In the genomic region with DNA sequence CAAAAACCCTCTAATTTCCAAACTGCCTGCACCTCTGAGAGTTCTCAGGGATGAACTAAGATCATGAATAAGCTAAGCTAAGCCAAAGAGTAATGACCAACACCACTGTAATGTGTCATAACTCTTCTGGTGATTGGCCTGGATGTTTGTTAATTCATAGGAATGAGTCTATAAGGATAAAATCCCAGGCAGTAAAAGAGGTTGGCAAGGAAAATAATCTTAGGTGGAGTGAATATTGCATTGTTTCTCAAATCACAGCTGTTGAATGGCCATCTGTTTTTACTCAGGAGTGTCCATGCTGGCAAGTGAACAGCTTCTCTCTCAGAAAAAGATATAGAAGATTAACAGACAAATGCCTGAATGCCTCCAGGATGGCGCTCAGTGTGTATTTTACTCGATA, we compare ENCODE assay signal across 16 cellular contexts.
DNase-seq lines count a peak whose midpoint lies in the region; ATAC-seq and TF ChIP-seq lines count a peak whose summit lies in the region.
"Had no signal": no experiment of that assay in that cellular context is flagged by ENCODE, and none has a peak within 500 bp of the region (broad histone marks: within the 10 kb centered on the region; RNA-seq: fewer than 3 reads in every experiment).

No MANE protein-coding gene starts in this region.

- H3K27me3 Mint-ChIP-seq in stimulated activated naive B cell treated with anti-CD40 and anti-IgM and Interleukin-4, amounts not matched to agents 10 μg/mL and 1 μg/mL and 100 μg/mL, for 72 hours, result no peaks in the 10 kb centered on the region
- H3K27me3 Mint-ChIP-seq: activated CD4-positive, alpha-beta memory T cell treated with anti-CD3 and anti-CD28 coated beads for 36 hours had no signal

- intact Hi-C loops in mammary epithelial cell (cut with micrococcal nuclease) (no loop called here), breast epithelium (cut with DNase I; ENCODE audit: low total_unique reads) (no loop called here)

- H3K4me2 ChIP-seq in mammary epithelial cell (ENCODE audit: insufficient read depth, low read depth, low read length), result no peak overlapping the region
- H3K4me2 ChIP-seq: A549, KMS-11 had no signal

- no peak for TF ChIP-seq POLR2A in breast epithelium (IDR thresholded peaks at IDR 0.05)

- TF ChIP-seq CTCF in mammary epithelial cell (conservative IDR thresholded peaks at IDR 0.05 in 1 of 2, IDR thresholded peaks at IDR 0.05 in 1 of 2; ENCODE audit: extremely low read depth in 1 of 2, insufficient read depth in 1 of 2, low read depth in 1 of 2, low read length in 2 of 2) (no peak), breast epithelium (IDR thresholded peaks at IDR 0.05) (no peak), cardiac muscle cell (IDR thresholded peaks at IDR 0.05; ENCODE audit: low read depth, low read length) (no peak)

- peaks cover 5 to 11% of the 10 kb centered on the region in 2 donors for H3K9me3 Mint-ChIP-seq in stimulated activated naive B cell treated with anti-CD40 and anti-IgM and Interleukin-4, amounts not matched to agents 10 μg/mL and 1 μg/mL and 100 μg/mL, for 72 hours

- peaks cover 0 to 8% of the 10 kb centered on the region in 2 donors for H3K36me3 Mint-ChIP-seq in stimulated activated naive B cell treated with anti-CD40 and anti-IgM and Interleukin-4, amounts not matched to agents 10 μg/mL and 1 μg/mL and 100 μg/mL, for 72 hours
- H3K36me3 Mint-ChIP-seq: activated CD4-positive, alpha-beta memory T cell treated with anti-CD3 and anti-CD28 coated beads for 36 hours had no signal

- peaks cover 2% of the 10 kb centered on the region for H3K9me3 ChIP-seq in mammary epithelial cell (replicated peaks; ENCODE audit: insufficient read depth, low read length)
- H3K9me3 ChIP-seq in breast epithelium, result no peaks in the 10 kb centered on the region
- H3K9me3 ChIP-seq in adipocyte (ENCODE audit: control insufficient read depth, low read length), result no peaks in the 10 kb centered on the region
- no peaks in the 10 kb centered on the region for H3K9me3 ChIP-seq in cardiac muscle cell (ENCODE audit: low read depth)
- no peaks in the 10 kb centered on the region for H3K9me3 ChIP-seq in stomach smooth muscle (ENCODE audit: control insufficient read depth in 2 of 2, low read length in 2 of 2)
- H3K9me3 ChIP-seq: gastrocnemius medialis had no signal

- no peak overlapping the region for H3K27ac Mint-ChIP-seq in stimulated activated naive B cell treated with anti-CD40 and anti-IgM and Interleukin-4, amounts not matched to agents 10 μg/mL and 1 μg/mL and 100 μg/mL, for 72 hours
- H3K27ac Mint-ChIP-seq: activated CD4-positive, alpha-beta memory T cell treated with anti-CD3 and anti-CD28 coated beads for 36 hours had no signal

- H3K4me3 Mint-ChIP-seq in stimulated activated naive B cell treated with anti-CD40 and anti-IgM and Interleukin-4, amounts not matched to agents 10 μg/mL and 1 μg/mL and 100 μg/mL, for 72 hours, result no peak overlapping the region
- H3K4me3 Mint-ChIP-seq: activated CD4-positive, alpha-beta memory T cell treated with anti-CD3 and anti-CD28 coated beads for 36 hours had no signal

- H3K4me1 Mint-ChIP-seq in stimulated activated naive B cell treated with anti-CD40 and anti-IgM and Interleukin-4, amounts not matched to agents 10 μg/mL and 1 μg/mL and 100 μg/mL, for 72 hours, result no peaks in the 10 kb centered on the region

- H3K4me1 ChIP-seq in mammary epithelial cell (ENCODE audit: insufficient read depth, low read length), result no peaks in the 10 kb centered on the region
- no peaks in the 10 kb centered on the region for H3K4me1 ChIP-seq in breast epithelium
- H3K4me1 ChIP-seq in adipocyte (ENCODE audit: control insufficient read depth, insufficient read depth, low read length), result peaks cover 12% of the 10 kb centered on the region
- H3K4me1 ChIP-seq in cardiac muscle cell (ENCODE audit: low read depth), result peaks cover 5% of the 10 kb centered on the region
- peaks cover 4% of the 10 kb centered on the region for H3K4me1 ChIP-seq in stomach smooth muscle (ENCODE audit: control insufficient read depth, insufficient read depth, low read length)
- H3K4me1 ChIP-seq: A549, gastrocnemius medialis had no signal

- no peak for ATAC-seq in stimulated activated naive B cell treated with anti-CD40 and anti-IgM and Interleukin-4, amounts not matched to agents 10 μg/mL and 1 μg/mL and 100 μg/mL, for 72 hours (replicated peaks)
- ATAC-seq in GM19023 (IDR thresholded peaks at IDR 0.05; ENCODE audit: unreplicated experiment), result no peak
- ATAC-seq: A549 had no signal

- CTCF ChIA-PET in mammary epithelial cell (lab: Charles Lee; ENCODE audit: low non-redundant PET), result no interaction called here

- no peaks in the 10 kb centered on the region for H4K20me1 ChIP-seq in mammary epithelial cell (ENCODE audit: insufficient read depth, low read length)

- DNase-seq in mammary epithelial cell (peak; percentile 61), breast epithelium (ENCODE audit: low spot score in 2 of 2) (no peak), adipocyte (ENCODE audit: low read depth) (peak; percentile 93), cardiac muscle cell (ENCODE audit: low read depth in 1 of 2, low spot score in 1 of 2) (peak; percentile 23 to 88), NCI-H2029 (lab: John Stamatoyannopoulos, UW) (no peak)
- no peak for DNase-seq in stimulated activated naive B cell treated with anti-CD40 and anti-IgM and Interleukin-4, amounts not matched to agents 10 μg/mL and 1 μg/mL and 100 μg/mL, for 72 hours
- DNase-seq: activated CD4-positive, alpha-beta memory T cell treated with anti-CD3 and anti-CD28 coated beads for 36 hours; activated naive CD4-positive, alpha-beta T cell treated with Interleukin-2 at 50 U/mL for 16 hours; DND-41; gastrocnemius medialis; NCI-H2029 treated with DMSO at 0.1 percent for 48 hours; stimulated activated CD8-positive, alpha-beta memory T cell treated with anti-CD3 and anti-CD28 coated beads, Interleukin-4, amount 100 ng/mL, for 48 hours had no signal

- no peaks in the 10 kb centered on the region for H3K79me2 ChIP-seq in mammary epithelial cell (ENCODE audit: insufficient read depth, low read length)

- H3K36me3 ChIP-seq in mammary epithelial cell (ENCODE audit: insufficient read depth, low read length) (no peaks in the 10 kb centered on the region), breast epithelium (no peaks in the 10 kb centered on the region), adipocyte (ENCODE audit: control insufficient read depth, insufficient read depth, low read length, severe bottlenecking) (no peaks in the 10 kb centered on the region), cardiac muscle cell (no peaks in the 10 kb centered on the region), stomach smooth muscle (ENCODE audit: control insufficient read depth in 2 of 2, insufficient read depth in 2 of 2, low read length in 2 of 2) (no peaks in the 10 kb centered on the region)
- H3K36me3 ChIP-seq: gastrocnemius medialis had no signal

- H3K9ac ChIP-seq in mammary epithelial cell (ENCODE audit: insufficient read depth, low read length) (no peak overlapping the region), adipocyte (ENCODE audit: low read length) (peak overlapping the region; percentile 38), stomach smooth muscle (ENCODE audit: low read length in 2 of 2) (no peak overlapping the region)
- H3K9ac ChIP-seq: KMS-11 had no signal

- no TSS peak for BruUV-seq in mammary epithelial cell (replicated peaks; lab: Mats Ljungman, UMichigan)

- in situ Hi-C loops in mammary epithelial cell (cut with MboI; ENCODE audit: low sequenced_read_pairs in 2 of 2), result loop anchor here in 1 of 2 donors (25.0 kb wide), 1 partner anchor 733 kb away; no protein-coding TSS in a partner anchor

- H3K4me3 ChIP-seq in mammary epithelial cell (replicated peaks in 1 of 3; ENCODE audit: insufficient read depth in 1 of 3, low read depth in 2 of 3, low read length in 3 of 3), result no peak overlapping the region
- H3K4me3 ChIP-seq in breast epithelium, result no peak overlapping the region
- peak overlapping the region; percentile 20 for H3K4me3 ChIP-seq in adipocyte (ENCODE audit: low read length)
- H3K4me3 ChIP-seq in cardiac muscle cell, result no peak overlapping the region
- H3K4me3 ChIP-seq in stomach smooth muscle (ENCODE audit: low read length in 2 of 2), result no peak overlapping the region
- H3K4me3 ChIP-seq: A549, gastrocnemius medialis had no signal

- H3K27me3 ChIP-seq in mammary epithelial cell (ENCODE audit: insufficient read depth, low read length) (no peaks in the 10 kb centered on the region), breast epithelium (no peaks in the 10 kb centered on the region), adipocyte (replicated peaks; ENCODE audit: control insufficient read depth, insufficient read depth, low read length) (no peaks in the 10 kb centered on the region), cardiac muscle cell (no peaks in the 10 kb centered on the region), stomach smooth muscle (ENCODE audit: control insufficient read depth in 1 of 2, insufficient read depth in 2 of 2, low read length in 2 of 2) (no peaks in the 10 kb centered on the region)
- H3K27me3 ChIP-seq: gastrocnemius medialis had no signal

- H3K27ac ChIP-seq in mammary epithelial cell (ENCODE audit: insufficient read depth, low read depth, low read length), result no peak overlapping the region
- peak overlapping the region in 1 of 2 donors; percentile 21 for H3K27ac ChIP-seq in breast epithelium
- H3K27ac ChIP-seq in cardiac muscle cell, result no peak overlapping the region
- peak overlapping the region; percentile 31 for H3K27ac ChIP-seq in stomach smooth muscle (ENCODE audit: low read length)
- H3K27ac ChIP-seq: A549, gastrocnemius medialis, KMS-11 had no signal

- no peak overlapping the region for H2AFZ ChIP-seq in mammary epithelial cell (ENCODE audit: low read depth, low read length)

- WGBS in mammary epithelial cell (ENCODE audit: low coverage, missing lambda C conversion rate), result 67% methylated on average over 2 of the region's 2 CpGs

- dilution Hi-C loops in mammary epithelial cell (cut with HindIII; ENCODE audit: low sequenced_read_pairs), result no loop called here

Comparison
In these comparisons a context has a peak if more than half of its experiments do, and no peak if none do; other contexts are left out.
1. DNase-seq: peak in mammary epithelial cell (single experiment), adipocyte (single experiment) and cardiac muscle cell (2 of 2); none in breast epithelium (0 of 2), stimulated activated naive B cell treated with anti-CD40 and anti-IgM and Interleukin-4, amounts not matched to agents 10 μg/mL and 1 μg/mL and 100 μg/mL, for 72 hours (single experiment) and NCI-H2029 (single experiment).